In the genomic region with DNA sequence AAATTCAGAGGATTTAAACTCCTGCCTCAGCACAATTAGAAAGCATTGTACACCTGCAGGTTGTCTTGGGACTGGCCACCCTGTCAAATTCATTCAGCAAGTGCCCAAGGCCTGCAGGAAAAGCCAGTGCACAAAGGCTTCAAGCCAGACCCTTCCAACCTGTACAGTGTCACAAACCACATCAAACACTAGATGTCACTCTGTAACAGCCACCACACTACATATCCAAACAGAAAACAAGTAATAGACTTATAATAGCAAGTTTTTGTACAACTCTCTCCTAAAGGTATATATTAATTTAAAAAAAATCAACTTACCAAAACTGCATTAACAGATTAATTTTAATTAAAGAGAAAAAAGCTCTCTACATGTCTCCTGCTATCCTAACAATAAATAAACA, we compare ENCODE assay signal across 8 cellular contexts. TPM values are rescaled to one million over a fixed set of nuclear protein-coding genes. Genes with fewer than 3 reads are reported as not detected.
A peak's percentile ranks its signal among the peaks of the same experiment; 100 is the strongest.
DNase-seq lines count a peak whose midpoint lies in the region; ATAC-seq, FAIRE-seq and TF ChIP-seq lines count a peak whose summit lies in the region.

No MANE protein-coding gene starts in this region.

- peak; percentile 31 for TF ChIP-seq CTCF in AG10803 (conservative IDR thresholded peaks at IDR 0.05; ENCODE audit: low read length)

- H2BK12ac ChIP-seq in mesenchymal stem cell (ENCODE audit: low read length in 2 of 2): no peak overlapping the region

- no peak overlapping the region for H3K27ac Mint-ChIP-seq in activated T-helper 1 cell treated with anti-CD3 and anti-CD28 coated beads, Interleukin-12 subunit alpha, Interleukin-12 subunit beta, Interleukin-2, Interleukin-4 antibody, amounts not matched to agents 30 ng/mL and 10 ng/mL and 1 ng/mL, durations not matched to agents 14 hours and 24 hours and 36 hours

- no peaks in the 10 kb centered on the region for H3K36me3 ChIP-seq in mesenchymal stem cell (ENCODE audit: control insufficient read depth in 1 of 2, insufficient read depth in 2 of 2, low read depth in 1 of 2, low read length in 2 of 2)

- no peak overlapping the region for H3K23ac ChIP-seq in mesenchymal stem cell (ENCODE audit: low read length in 2 of 2)

- no peak overlapping the region for H2BK15ac ChIP-seq in mesenchymal stem cell (ENCODE audit: low read depth, poor library complexity, severe bottlenecking)

- H3K9ac ChIP-seq in mesenchymal stem cell (ENCODE audit: low read length): no peak overlapping the region

- H2BK120ac ChIP-seq in mesenchymal stem cell (ENCODE audit: low read depth, low read length): no peak overlapping the region

- peaks cover 4% of the 10 kb centered on the region for H3K36me3 Mint-ChIP-seq in activated T-helper 1 cell treated with anti-CD3 and anti-CD28 coated beads, Interleukin-12 subunit alpha, Interleukin-12 subunit beta, Interleukin-2, Interleukin-4 antibody, amounts not matched to agents 30 ng/mL and 10 ng/mL and 1 ng/mL, durations not matched to agents 14 hours and 24 hours and 36 hours (ENCODE audit: low read depth)

- peak; percentile 64 for FAIRE-seq in GM18507 (lab: Jason Lieb, UNC)

- H2AFZ ChIP-seq in mesenchymal stem cell (ENCODE audit: low read depth, low read length): no peak overlapping the region

- H3K4me3 Mint-ChIP-seq in activated T-helper 1 cell treated with anti-CD3 and anti-CD28 coated beads, Interleukin-12 subunit alpha, Interleukin-12 subunit beta, Interleukin-2, Interleukin-4 antibody, amounts not matched to agents 30 ng/mL and 10 ng/mL and 1 ng/mL, durations not matched to agents 14 hours and 24 hours and 36 hours: no peak overlapping the region

- H3K27me3 ChIP-seq in mesenchymal stem cell (ENCODE audit: control insufficient read depth in 1 of 2, insufficient read depth in 1 of 2, low read length in 2 of 2): no peaks in the 10 kb centered on the region

- peaks cover 3% of the 10 kb centered on the region for H3K79me1 ChIP-seq in mesenchymal stem cell (replicated peaks; ENCODE audit: low read length, poor library complexity, severe bottlenecking)

- no peak overlapping the region for H3K18ac ChIP-seq in mesenchymal stem cell (ENCODE audit: low read depth in 1 of 2, low read length in 2 of 2)

- H3K9me3 Mint-ChIP-seq in activated T-helper 1 cell treated with anti-CD3 and anti-CD28 coated beads, Interleukin-12 subunit alpha, Interleukin-12 subunit beta, Interleukin-2, Interleukin-4 antibody, amounts not matched to agents 30 ng/mL and 10 ng/mL and 1 ng/mL, durations not matched to agents 14 hours and 24 hours and 36 hours: no peaks in the 10 kb centered on the region

- H3K4me2 ChIP-seq in mesenchymal stem cell (ENCODE audit: low read length, poor library complexity, severe bottlenecking): no peak overlapping the region

- H3K4ac ChIP-seq in mesenchymal stem cell (ENCODE audit: low read depth in 1 of 2, low read length in 2 of 2): no peak overlapping the region

- intact Hi-C loops in activated T-helper 1 cell treated with anti-CD3 and anti-CD28 coated beads, Interleukin-12 subunit alpha, Interleukin-12 subunit beta, Interleukin-2, Interleukin-4 antibody, amounts not matched to agents 30 ng/mL and 10 ng/mL and 1 ng/mL, durations not matched to agents 14 hours and 24 hours and 36 hours (cut with micrococcal nuclease): loop anchor here (1.0 kb wide), 1 partner anchor 161 kb away; no protein-coding TSS in a partner anchor

- no peak overlapping the region for H4K91ac ChIP-seq in mesenchymal stem cell (ENCODE audit: low read length)

- no peak overlapping the region for H2BK5ac ChIP-seq in mesenchymal stem cell (ENCODE audit: low read depth, low read length, poor library complexity, severe bottlenecking)

- ATAC-seq in HG03565 (IDR thresholded peaks at IDR 0.05; ENCODE audit: unreplicated experiment): peak; percentile 55

- no peaks in the 10 kb centered on the region for H3K4me1 ChIP-seq in mesenchymal stem cell (ENCODE audit: control insufficient read depth, insufficient read depth, low read depth, low read length)

- peaks cover 15% of the 10 kb centered on the region for H3K4me1 Mint-ChIP-seq in activated T-helper 1 cell treated with anti-CD3 and anti-CD28 coated beads, Interleukin-12 subunit alpha, Interleukin-12 subunit beta, Interleukin-2, Interleukin-4 antibody, amounts not matched to agents 30 ng/mL and 10 ng/mL and 1 ng/mL, durations not matched to agents 14 hours and 24 hours and 36 hours (ENCODE audit: low read depth)

- no peak overlapping the region for H3K27ac ChIP-seq in mesenchymal stem cell (ENCODE audit: low read length, poor library complexity, severe bottlenecking)

- H3K14ac ChIP-seq in mesenchymal stem cell (ENCODE audit: low read length in 2 of 2): no peak overlapping the region

- no peak overlapping the region for H4K8ac ChIP-seq in mesenchymal stem cell (ENCODE audit: low read length)

- no peaks in the 10 kb centered on the region for H3K9me3 ChIP-seq in mesenchymal stem cell (ENCODE audit: control insufficient read depth, low read length)

- no peak overlapping the region for H2AK5ac ChIP-seq in mesenchymal stem cell (ENCODE audit: low read length, severe bottlenecking)

- no peak for DNase-seq in AG10803 (ENCODE audit: low read depth)
- DNase-seq in GM18507 (ENCODE audit: extremely low spot score, insufficient read length, low read depth): no peak
- DNase-seq in NOMO-1 treated with dmso at 0.1 percent for 144 hours (lab: John Stamatoyannopoulos, UW; ENCODE audit: unreplicated experiment): peak; percentile 8
- DNase-seq in dermis blood vessel endothelial cell: peak; percentile 83
- peak; percentile 11 for DNase-seq in mesenchymal stem cell
- no peak for DNase-seq in AG08395 (ENCODE audit: low spot score)
- no peak for DNase-seq in activated T-helper 1 cell treated with anti-CD3 and anti-CD28 coated beads, Interleukin-12 subunit alpha, Interleukin-12 subunit beta, Interleukin-2, Interleukin-4 antibody, amounts not matched to agents 30 ng/mL and 10 ng/mL and 1 ng/mL, durations not matched to agents 14 hours and 24 hours and 36 hours (ENCODE audit: low spot score)

- no peaks in the 10 kb centered on the region for H3K27me3 Mint-ChIP-seq in activated T-helper 1 cell treated with anti-CD3 and anti-CD28 coated beads, Interleukin-12 subunit alpha, Interleukin-12 subunit beta, Interleukin-2, Interleukin-4 antibody, amounts not matched to agents 30 ng/mL and 10 ng/mL and 1 ng/mL, durations not matched to agents 14 hours and 24 hours and 36 hours (ENCODE audit: insufficient read depth)

- no peak overlapping the region for H3K4me3 ChIP-seq in AG10803 (ENCODE audit: low read length)
- H3K4me3 ChIP-seq in mesenchymal stem cell (ENCODE audit: insufficient read depth in 1 of 2, low read depth in 1 of 2, low read length in 2 of 2): no peak overlapping the region

RNA-seq across cellular contexts. Expression of gene RALGAPA2, which starts 47.6 kb away (rescaled TPM):
- 76.6 and 102 TPM in 2 replicates for total RNA-seq in dermis blood vessel endothelial cell
- 2.2 TPM for polyA plus RNA-seq in mesenchymal stem cell (2013, experiment 1 of 2)
- polyA plus RNA-seq in mesenchymal stem cell (2013, experiment 2 of 2): 2.5 TPM
- 18.0 and 19.6 TPM in 2 replicates for total RNA-seq in activated T-helper 1 cell treated with anti-CD3 and anti-CD28 coated beads, Interleukin-12 subunit alpha, Interleukin-12 subunit beta, Interleukin-2, Interleukin-4 antibody, amounts not matched to agents 30 ng/mL and 10 ng/mL and 1 ng/mL, durations not matched to agents 14 hours and 24 hours and 36 hours

Comparison
In these comparisons a context has a peak if more than half of its experiments do, and no peak if none do; other contexts are left out.
1. DNase-seq: peak in NOMO-1 treated with dmso at 0.1 percent for 144 hours (single experiment), dermis blood vessel endothelial cell (single experiment) and mesenchymal stem cell (single experiment); none in AG10803 (single experiment), GM18507 (single experiment), AG08395 (single experiment) and activated T-helper 1 cell treated with anti-CD3 and anti-CD28 coated beads, Interleukin-12 subunit alpha, Interleukin-12 subunit beta, Interleukin-2, Interleukin-4 antibody, amounts not matched to agents 30 ng/mL and 10 ng/mL and 1 ng/mL, durations not matched to agents 14 hours and 24 hours and 36 hours (single experiment).